ENCODE assay signal across 1 cellular context in the genomic region with DNA sequence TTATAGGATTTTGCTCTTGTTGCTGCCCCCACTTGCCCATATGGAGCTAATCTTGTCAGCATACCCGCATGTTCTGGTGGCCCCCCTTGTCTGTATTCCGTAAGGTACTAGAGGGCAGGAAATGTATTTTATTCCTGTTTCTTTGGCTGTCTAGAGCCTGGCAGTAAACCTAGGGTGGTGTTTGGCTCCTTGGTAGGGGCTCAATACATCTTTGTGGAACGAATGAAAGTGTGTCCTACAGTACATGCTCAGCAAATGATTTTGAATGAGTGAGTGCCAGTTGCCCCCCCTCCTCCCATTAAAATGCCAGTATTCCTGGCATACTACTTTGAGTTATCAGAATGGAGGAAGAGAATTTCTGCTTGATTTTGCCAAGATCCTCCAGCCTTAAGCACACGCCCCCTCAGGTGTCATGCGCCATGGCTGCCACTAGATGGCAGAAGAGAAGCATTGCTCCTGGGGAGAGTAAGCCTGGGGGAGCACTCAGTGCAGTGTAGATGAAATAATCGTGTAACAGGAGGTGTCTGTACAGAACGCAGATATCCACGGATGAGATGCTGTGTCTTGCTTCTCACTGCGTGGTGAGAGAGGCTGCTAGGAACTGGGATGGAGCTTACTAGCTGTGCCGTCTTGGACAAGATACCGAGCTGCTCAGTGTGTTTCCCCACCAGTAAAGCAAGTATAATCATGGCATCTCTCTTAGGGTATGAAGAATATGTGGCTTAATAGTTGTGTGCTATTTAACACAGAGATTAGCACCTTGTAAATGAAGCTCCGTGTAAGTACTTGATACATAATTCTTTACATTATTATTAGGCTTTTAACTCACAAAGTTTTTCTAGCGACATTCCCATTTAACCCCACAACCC.
TF ChIP-seq lines count a peak whose summit lies in the region.

No MANE protein-coding gene starts in this region.

TF ChIP-seq in K562, 482 proteins besides CTCF, POLR2A, EP300 and RAD21 (continued from another document and continues in another):
- TF ChIP-seq, protein P1, sequence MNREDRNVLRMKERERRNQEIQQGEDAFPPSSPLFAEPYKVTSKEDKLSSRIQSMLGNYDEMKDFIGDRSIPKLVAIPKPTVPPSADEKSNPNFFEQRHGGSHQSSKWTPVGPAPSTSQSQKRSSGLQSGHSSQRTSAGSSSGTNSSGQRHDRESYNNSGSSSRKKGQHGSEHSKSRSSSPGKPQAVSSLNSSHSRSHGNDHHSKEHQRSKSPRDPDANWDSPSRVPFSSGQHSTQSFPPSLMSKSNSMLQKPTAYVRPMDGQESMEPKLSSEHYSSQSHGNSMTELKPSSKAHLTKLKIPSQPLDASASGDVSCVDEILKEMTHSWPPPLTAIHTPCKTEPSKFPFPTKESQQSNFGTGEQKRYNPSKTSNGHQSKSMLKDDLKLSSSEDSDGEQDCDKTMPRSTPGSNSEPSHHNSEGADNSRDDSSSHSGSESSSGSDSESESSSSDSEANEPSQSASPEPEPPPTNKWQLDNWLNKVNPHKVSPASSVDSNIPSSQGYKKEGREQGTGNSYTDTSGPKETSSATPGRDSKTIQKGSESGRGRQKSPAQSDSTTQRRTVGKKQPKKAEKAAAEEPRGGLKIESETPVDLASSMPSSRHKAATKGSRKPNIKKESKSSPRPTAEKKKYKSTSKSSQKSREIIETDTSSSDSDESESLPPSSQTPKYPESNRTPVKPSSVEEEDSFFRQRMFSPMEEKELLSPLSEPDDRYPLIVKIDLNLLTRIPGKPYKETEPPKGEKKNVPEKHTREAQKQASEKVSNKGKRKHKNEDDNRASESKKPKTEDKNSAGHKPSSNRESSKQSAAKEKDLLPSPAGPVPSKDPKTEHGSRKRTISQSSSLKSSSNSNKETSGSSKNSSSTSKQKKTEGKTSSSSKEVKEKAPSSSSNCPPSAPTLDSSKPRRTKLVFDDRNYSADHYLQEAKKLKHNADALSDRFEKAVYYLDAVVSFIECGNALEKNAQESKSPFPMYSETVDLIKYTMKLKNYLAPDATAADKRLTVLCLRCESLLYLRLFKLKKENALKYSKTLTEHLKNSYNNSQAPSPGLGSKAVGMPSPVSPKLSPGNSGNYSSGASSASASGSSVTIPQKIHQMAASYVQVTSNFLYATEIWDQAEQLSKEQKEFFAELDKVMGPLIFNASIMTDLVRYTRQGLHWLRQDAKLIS (CRISPR knock-in tag; IDR thresholded peaks at IDR 0.05) = no peak
- TF ChIP-seq ZNF780A (CRISPR knock-in tag; IDR thresholded peaks at IDR 0.05) = no peak
- TF ChIP-seq BRF1 (IDR thresholded peaks at IDR 0.05; ENCODE audit: borderline replicate concordance, extremely low read depth, insufficient read length) = no peak
- TF ChIP-seq RAD51 (IDR thresholded peaks at IDR 0.05; ENCODE audit: borderline replicate concordance, low read depth) = no peak
- TF ChIP-seq, protein P2, sequence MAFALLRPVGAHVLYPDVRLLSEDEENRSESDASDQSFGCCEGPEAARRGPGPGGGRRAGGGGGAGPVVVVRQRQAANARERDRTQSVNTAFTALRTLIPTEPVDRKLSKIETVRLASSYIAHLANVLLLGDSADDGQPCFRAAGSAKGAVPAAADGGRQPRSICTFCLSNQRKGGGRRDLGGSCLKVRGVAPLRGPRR (CRISPR knock-in tag; IDR thresholded peaks at IDR 0.05) = no peak
- TF ChIP-seq ZNF584 (CRISPR knock-in tag; IDR thresholded peaks at IDR 0.05; ENCODE audit: low read depth) = no peak
- no peak for TF ChIP-seq MCM2 (IDR thresholded peaks at IDR 0.05; ENCODE audit: low read depth)
- TF ChIP-seq, protein P3, sequence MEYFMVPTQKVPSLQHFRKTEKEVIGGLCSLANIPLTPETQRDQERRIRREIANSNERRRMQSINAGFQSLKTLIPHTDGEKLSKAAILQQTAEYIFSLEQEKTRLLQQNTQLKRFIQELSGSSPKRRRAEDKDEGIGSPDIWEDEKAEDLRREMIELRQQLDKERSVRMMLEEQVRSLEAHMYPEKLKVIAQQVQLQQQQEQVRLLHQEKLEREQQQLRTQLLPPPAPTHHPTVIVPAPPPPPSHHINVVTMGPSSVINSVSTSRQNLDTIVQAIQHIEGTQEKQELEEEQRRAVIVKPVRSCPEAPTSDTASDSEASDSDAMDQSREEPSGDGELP (CRISPR knock-in tag; IDR thresholded peaks at IDR 0.05; ENCODE audit: borderline replicate concordance) = no peak
- peak; percentile 50; the same call in 1 of the 2 replicates for TF ChIP-seq CTBP1 (IDR thresholded peaks at IDR 0.05; ENCODE audit: borderline replicate concordance)
- TF ChIP-seq, protein P4, sequence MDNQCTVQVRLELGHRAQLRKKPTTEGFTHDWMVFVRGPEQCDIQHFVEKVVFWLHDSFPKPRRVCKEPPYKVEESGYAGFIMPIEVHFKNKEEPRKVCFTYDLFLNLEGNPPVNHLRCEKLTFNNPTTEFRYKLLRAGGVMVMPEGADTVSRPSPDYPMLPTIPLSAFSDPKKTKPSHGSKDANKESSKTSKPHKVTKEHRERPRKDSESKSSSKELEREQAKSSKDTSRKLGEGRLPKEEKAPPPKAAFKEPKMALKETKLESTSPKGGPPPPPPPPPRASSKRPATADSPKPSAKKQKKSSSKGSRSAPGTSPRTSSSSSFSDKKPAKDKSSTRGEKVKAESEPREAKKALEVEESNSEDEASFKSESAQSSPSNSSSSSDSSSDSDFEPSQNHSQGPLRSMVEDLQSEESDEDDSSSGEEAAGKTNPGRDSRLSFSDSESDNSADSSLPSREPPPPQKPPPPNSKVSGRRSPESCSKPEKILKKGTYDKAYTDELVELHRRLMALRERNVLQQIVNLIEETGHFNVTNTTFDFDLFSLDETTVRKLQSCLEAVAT (IDR thresholded peaks at IDR 0.05) = 0 out of 4 replicates have a peak, but pooled peaks of 1 of the 2 experiments have one; percentile 25
- TF ChIP-seq SIRT6 (IDR thresholded peaks at IDR 0.05; ENCODE audit: low read depth, low read length) = no peak
- TF ChIP-seq CHD1 (IDR thresholded peaks at IDR 0.05; ENCODE audit: low read length) = no peak
- no peak for TF ChIP-seq ZNF232 (CRISPR knock-in tag; IDR thresholded peaks at IDR 0.05)
- TF ChIP-seq, protein P5, sequence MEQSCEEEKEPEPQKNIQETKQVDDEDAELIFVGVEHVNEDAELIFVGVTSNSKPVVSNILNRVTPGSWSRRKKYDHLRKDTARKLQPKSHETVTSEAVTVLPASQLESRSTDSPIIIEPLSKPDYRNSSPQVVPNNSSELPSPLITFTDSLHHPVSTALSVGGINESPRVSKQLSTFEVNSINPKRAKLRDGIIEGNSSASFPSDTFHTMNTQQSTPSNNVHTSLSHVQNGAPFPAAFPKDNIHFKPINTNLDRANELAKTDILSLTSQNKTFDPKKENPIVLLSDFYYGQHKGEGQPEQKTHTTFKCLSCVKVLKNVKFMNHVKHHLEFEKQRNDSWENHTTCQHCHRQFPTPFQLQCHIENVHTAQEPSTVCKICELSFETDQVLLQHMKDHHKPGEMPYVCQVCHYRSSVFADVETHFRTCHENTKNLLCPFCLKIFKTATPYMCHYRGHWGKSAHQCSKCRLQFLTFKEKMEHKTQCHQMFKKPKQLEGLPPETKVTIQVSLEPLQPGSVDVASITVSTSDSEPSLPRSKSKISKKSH (CRISPR knock-in tag; IDR thresholded peaks at IDR 0.05) = no peak
- TF ChIP-seq STAT5A (IDR thresholded peaks at IDR 0.05; ENCODE audit: borderline replicate concordance, low read length) = no peak
- TF ChIP-seq ZEB2 (IDR thresholded peaks at IDR 0.05) = no peak
- TF ChIP-seq, protein P6, sequence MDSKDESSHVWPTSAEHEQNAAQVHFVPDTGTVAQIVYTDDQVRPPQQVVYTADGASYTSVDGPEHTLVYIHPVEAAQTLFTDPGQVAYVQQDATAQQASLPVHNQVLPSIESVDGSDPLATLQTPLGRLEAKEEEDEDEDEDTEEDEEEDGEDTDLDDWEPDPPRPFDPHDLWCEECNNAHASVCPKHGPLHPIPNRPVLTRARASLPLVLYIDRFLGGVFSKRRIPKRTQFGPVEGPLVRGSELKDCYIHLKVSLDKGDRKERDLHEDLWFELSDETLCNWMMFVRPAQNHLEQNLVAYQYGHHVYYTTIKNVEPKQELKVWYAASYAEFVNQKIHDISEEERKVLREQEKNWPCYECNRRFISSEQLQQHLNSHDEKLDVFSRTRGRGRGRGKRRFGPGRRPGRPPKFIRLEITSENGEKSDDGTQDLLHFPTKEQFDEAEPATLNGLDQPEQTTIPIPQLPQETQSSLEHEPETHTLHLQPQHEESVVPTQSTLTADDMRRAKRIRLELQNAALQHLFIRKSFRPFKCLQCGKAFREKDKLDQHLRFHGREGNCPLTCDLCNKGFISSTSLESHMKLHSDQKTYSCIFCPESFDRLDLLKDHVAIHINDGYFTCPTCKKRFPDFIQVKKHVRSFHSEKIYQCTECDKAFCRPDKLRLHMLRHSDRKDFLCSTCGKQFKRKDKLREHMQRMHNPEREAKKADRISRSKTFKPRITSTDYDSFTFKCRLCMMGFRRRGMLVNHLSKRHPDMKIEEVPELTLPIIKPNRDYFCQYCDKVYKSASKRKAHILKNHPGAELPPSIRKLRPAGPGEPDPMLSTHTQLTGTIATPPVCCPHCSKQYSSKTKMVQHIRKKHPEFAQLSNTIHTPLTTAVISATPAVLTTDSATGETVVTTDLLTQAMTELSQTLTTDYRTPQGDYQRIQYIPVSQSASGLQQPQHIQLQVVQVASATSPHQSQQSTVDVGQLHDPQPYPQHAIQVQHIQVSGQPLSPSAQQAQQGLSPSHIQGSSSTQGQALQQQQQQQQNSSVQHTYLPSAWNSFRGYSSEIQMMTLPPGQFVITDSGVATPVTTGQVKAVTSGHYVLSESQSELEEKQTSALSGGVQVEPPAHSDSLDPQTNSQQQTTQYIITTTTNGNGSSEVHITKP (IDR thresholded peaks at IDR 0.05; ENCODE audit: partially characterized antibody) = no peak
- no peak for TF ChIP-seq LCOR (CRISPR knock-in tag; IDR thresholded peaks at IDR 0.05)
- TF ChIP-seq BRCA1 (IDR thresholded peaks at IDR 0.05) = no peak
- no peak for TF ChIP-seq BRCA1 (CRISPR knock-in tag; IDR thresholded peaks at IDR 0.05)
- TF ChIP-seq HMGN3 (IDR thresholded peaks at IDR 0.05; ENCODE audit: borderline replicate concordance, extremely low read depth, insufficient read length, low read depth, low read length) = no peak
- peak; percentile 92 for TF ChIP-seq ZNF263 (CRISPR knock-in tag; IDR thresholded peaks at IDR 0.05; ENCODE audit: borderline replicate concordance)
- TF ChIP-seq, protein P7, sequence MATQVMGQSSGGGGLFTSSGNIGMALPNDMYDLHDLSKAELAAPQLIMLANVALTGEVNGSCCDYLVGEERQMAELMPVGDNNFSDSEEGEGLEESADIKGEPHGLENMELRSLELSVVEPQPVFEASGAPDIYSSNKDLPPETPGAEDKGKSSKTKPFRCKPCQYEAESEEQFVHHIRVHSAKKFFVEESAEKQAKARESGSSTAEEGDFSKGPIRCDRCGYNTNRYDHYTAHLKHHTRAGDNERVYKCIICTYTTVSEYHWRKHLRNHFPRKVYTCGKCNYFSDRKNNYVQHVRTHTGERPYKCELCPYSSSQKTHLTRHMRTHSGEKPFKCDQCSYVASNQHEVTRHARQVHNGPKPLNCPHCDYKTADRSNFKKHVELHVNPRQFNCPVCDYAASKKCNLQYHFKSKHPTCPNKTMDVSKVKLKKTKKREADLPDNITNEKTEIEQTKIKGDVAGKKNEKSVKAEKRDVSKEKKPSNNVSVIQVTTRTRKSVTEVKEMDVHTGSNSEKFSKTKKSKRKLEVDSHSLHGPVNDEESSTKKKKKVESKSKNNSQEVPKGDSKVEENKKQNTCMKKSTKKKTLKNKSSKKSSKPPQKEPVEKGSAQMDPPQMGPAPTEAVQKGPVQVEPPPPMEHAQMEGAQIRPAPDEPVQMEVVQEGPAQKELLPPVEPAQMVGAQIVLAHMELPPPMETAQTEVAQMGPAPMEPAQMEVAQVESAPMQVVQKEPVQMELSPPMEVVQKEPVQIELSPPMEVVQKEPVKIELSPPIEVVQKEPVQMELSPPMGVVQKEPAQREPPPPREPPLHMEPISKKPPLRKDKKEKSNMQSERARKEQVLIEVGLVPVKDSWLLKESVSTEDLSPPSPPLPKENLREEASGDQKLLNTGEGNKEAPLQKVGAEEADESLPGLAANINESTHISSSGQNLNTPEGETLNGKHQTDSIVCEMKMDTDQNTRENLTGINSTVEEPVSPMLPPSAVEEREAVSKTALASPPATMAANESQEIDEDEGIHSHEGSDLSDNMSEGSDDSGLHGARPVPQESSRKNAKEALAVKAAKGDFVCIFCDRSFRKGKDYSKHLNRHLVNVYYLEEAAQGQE (CRISPR knock-in tag; IDR thresholded peaks at IDR 0.05; ENCODE audit: low read depth) = no peak
- TF ChIP-seq, protein P8, sequence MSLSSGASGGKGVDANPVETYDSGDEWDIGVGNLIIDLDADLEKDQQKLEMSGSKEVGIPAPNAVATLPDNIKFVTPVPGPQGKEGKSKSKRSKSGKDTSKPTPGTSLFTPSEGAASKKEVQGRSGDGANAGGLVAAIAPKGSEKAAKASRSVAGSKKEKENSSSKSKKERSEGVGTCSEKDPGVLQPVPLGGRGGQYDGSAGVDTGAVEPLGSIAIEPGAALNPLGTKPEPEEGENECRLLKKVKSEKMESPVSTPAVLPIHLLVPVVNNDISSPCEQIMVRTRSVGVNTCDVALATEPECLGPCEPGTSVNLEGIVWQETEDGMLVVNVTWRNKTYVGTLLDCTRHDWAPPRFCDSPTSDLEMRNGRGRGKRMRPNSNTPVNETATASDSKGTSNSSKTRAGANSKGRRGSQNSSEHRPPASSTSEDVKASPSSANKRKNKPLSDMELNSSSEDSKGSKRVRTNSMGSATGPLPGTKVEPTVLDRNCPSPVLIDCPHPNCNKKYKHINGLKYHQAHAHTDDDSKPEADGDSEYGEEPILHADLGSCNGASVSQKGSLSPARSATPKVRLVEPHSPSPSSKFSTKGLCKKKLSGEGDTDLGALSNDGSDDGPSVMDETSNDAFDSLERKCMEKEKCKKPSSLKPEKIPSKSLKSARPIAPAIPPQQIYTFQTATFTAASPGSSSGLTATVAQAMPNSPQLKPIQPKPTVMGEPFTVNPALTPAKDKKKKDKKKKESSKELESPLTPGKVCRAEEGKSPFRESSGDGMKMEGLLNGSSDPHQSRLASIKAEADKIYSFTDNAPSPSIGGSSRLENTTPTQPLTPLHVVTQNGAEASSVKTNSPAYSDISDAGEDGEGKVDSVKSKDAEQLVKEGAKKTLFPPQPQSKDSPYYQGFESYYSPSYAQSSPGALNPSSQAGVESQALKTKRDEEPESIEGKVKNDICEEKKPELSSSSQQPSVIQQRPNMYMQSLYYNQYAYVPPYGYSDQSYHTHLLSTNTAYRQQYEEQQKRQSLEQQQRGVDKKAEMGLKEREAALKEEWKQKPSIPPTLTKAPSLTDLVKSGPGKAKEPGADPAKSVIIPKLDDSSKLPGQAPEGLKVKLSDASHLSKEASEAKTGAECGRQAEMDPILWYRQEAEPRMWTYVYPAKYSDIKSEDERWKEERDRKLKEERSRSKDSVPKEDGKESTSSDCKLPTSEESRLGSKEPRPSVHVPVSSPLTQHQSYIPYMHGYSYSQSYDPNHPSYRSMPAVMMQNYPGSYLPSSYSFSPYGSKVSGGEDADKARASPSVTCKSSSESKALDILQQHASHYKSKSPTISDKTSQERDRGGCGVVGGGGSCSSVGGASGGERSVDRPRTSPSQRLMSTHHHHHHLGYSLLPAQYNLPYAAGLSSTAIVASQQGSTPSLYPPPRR (CRISPR knock-in tag; IDR thresholded peaks at IDR 0.05; ENCODE audit: borderline replicate concordance) = no peak
- no peak for TF ChIP-seq NFIX (CRISPR knock-in tag; IDR thresholded peaks at IDR 0.05; ENCODE audit: low read depth)
- TF ChIP-seq, protein P9, sequence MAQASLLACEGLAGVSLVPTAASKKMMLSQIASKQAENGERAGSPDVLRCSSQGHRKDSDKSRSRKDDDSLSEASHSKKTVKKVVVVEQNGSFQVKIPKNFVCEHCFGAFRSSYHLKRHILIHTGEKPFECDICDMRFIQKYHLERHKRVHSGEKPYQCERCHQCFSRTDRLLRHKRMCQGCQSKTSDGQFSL (CRISPR knock-in tag; IDR thresholded peaks at IDR 0.05) = peak; percentile 83; the same call in 1 of the 2 replicates
- TF ChIP-seq, protein P9 (tag; IDR thresholded peaks at IDR 0.05) = no peak
